26 cellular contexts compared by ENCODE assay signal in the genomic region with DNA sequence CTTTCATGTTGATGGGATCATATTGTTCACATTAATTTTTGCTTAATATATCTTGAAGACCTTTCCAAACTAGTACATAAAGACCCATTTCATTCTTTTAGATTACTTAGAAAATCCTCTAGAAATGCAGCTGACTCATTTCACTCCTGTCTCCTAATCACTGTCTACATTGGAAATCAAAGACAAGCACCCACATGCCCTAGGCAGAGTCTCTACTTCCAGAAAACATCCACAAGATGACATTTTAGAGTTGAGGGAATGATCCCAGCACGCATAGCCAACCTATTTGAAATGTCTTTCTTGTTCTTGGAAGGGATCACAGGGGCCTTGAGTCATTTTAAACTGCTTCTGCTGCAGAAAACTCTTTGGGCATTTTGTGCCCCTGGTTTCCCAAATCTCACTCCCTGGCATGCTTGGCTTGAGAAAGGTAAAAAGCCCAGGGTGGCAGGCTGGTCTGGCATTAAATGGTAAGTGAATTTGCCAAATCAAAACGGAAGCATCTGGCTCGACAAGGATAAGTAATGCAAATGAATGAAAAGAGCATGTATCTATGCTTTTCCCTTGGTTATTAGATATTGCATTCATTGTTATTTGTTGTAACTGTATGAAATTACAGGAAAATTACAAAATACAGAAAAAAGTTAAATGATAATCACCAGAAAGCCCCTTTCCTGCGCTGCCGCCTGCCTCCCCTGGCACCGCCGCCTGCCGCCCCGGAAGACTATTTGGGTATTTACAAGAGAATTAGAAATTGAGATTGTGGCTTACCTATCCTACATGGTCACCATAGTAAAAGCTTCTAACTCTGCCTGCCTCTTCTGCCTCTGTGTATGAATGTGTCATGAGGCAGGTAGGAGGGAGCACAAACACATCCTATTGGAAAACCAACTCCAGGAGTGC.
DNase-seq lines count a peak whose midpoint lies in the region; ATAC-seq and FAIRE-seq lines count a peak whose summit lies in the region.
"Had no signal": no experiment of that assay in that cellular context is flagged by ENCODE, and none has a peak within 500 bp of the region (broad histone marks: within the 10 kb centered on the region; RNA-seq: fewer than 3 reads in every experiment).

No MANE protein-coding gene starts in this region.

- H3K27me3 ChIP-seq in adipocyte (replicated peaks; ENCODE audit: control insufficient read depth, insufficient read depth, low read length): no peaks in the 10 kb centered on the region
- H3K27me3 ChIP-seq in small intestine (ENCODE audit: control insufficient read depth in 2 of 2, insufficient read depth in 2 of 2, low read length in 2 of 2): no peaks in the 10 kb centered on the region
- H3K27me3 ChIP-seq: pancreas, right atrium auricular region, spleen, upper lobe of left lung had no signal

- H3K4me3 ChIP-seq in adipocyte (ENCODE audit: low read length) (no peak overlapping the region), small intestine (ENCODE audit: low read depth in 1 of 2, low read length in 2 of 2) (no peak overlapping the region)
- H3K4me3 ChIP-seq: K562, pancreas, right atrium auricular region, spleen, upper lobe of left lung had no signal

- FAIRE-seq in small intestine (lab: Jason Lieb, UNC): no peak
- FAIRE-seq: frontal cortex, HTR-8/SVneo, K562, pancreas had no signal

- DNase-seq in G401 (ENCODE audit: low spot score): peak; percentile 87
- peak; percentile 12 for DNase-seq in NCI-H1694 (lab: John Stamatoyannopoulos, UW)
- DNase-seq in adipocyte (ENCODE audit: low read depth): peak; percentile 22
- no peak for DNase-seq in activated CD8-positive, alpha-beta memory T cell treated with anti-CD3 and anti-CD28 coated beads, Interleukin-2, amount 50 U/mL, for 48 hours
- DNase-seq in UCSD-AML1 (lab: John Stamatoyannopoulos, UW; ENCODE audit: unreplicated experiment): no peak
- no peak for DNase-seq in small intestine
- DNase-seq: activated CD8-positive, alpha-beta T cell treated with anti-CD3 and anti-CD28 coated beads for 36 hours; activated naive CD8-positive, alpha-beta T cell treated with anti-CD3 and anti-CD28 coated beads, Interleukin-2, amount 10 ng/mL, durations not matched to agents 7 days and 5 days; effector CD8-positive, alpha-beta T cell; left colon; MM.1S; NCI-H1436 treated with DMSO at 0.1 percent for 48 hours; NCI-H748 treated with DMSO at 0.1 percent for 48 hours; spleen; stimulated activated CD4-positive, alpha-beta T cell treated with anti-CD3 and anti-CD28 coated beads, Interleukin-2, amount 100 ng/mL, for 48 hours; T-helper 2 cell had no signal

- H3K27ac ChIP-seq in small intestine (ENCODE audit: low read depth in 1 of 2, low read length in 1 of 2): no peak overlapping the region
- H3K27ac ChIP-seq: right atrium auricular region had no signal

- H3K9me3 ChIP-seq in adipocyte (ENCODE audit: control insufficient read depth, low read length) (no peaks in the 10 kb centered on the region), small intestine (ENCODE audit: control insufficient read depth, low read depth) (no peaks in the 10 kb centered on the region)
- H3K9me3 ChIP-seq: pancreas, right atrium auricular region, spleen, upper lobe of left lung had no signal

- no peaks in the 10 kb centered on the region for H3K4me1 ChIP-seq in adipocyte (ENCODE audit: control insufficient read depth, insufficient read depth, low read length)
- no peaks in the 10 kb centered on the region for H3K4me1 ChIP-seq in small intestine (ENCODE audit: control insufficient read depth in 2 of 2, insufficient read depth in 1 of 2, low read depth in 1 of 2, low read length in 1 of 2)

- ATAC-seq in esophagus mucosa (peak; percentile 45), GM21447 (IDR thresholded peaks at IDR 0.05; ENCODE audit: unreplicated experiment) (no peak)
- ATAC-seq: activated CD8-positive, alpha-beta T cell treated with anti-CD3 and anti-CD28 coated beads for 36 hours; K562; SK-N-SH treated with all-trans-retinoic acid at 6 μM for 48 hours; stimulated activated effector memory CD8-positive, alpha-beta T cell treated with anti-CD3 and anti-CD28 coated beads, Interleukin-12 subunit alpha, Interleukin-12 subunit beta, amount 100 ng/mL, for 72 hours had no signal

- WGBS in small intestine, 3 donors: 93 to 97% (median 94%) methylated on average over 9 of the region's 9 CpGs

- H3K9ac ChIP-seq in adipocyte (ENCODE audit: low read length): no peak overlapping the region

- in situ Hi-C loops in G401 (cut with HindIII; ENCODE audit: low sequenced_read_pairs): no loop called here

- H3K36me3 ChIP-seq in adipocyte (ENCODE audit: control insufficient read depth, insufficient read depth, low read length, severe bottlenecking) (no peaks in the 10 kb centered on the region), small intestine (ENCODE audit: control insufficient read depth in 2 of 2, insufficient read depth in 2 of 2, low read length in 2 of 2) (no peaks in the 10 kb centered on the region)
- H3K36me3 ChIP-seq: pancreas, right atrium auricular region, spleen, upper lobe of left lung had no signal

Comparison
In these comparisons a context has a peak if more than half of its experiments do, and no peak if none do; other contexts are left out.
1. DNase-seq: peak in G401 (single experiment), NCI-H1694 (single experiment) and adipocyte (single experiment); none in activated CD8-positive, alpha-beta memory T cell treated with anti-CD3 and anti-CD28 coated beads, Interleukin-2, amount 50 U/mL, for 48 hours (single experiment), UCSD-AML1 (single experiment) and small intestine (single experiment).